In the genomic region with DNA sequence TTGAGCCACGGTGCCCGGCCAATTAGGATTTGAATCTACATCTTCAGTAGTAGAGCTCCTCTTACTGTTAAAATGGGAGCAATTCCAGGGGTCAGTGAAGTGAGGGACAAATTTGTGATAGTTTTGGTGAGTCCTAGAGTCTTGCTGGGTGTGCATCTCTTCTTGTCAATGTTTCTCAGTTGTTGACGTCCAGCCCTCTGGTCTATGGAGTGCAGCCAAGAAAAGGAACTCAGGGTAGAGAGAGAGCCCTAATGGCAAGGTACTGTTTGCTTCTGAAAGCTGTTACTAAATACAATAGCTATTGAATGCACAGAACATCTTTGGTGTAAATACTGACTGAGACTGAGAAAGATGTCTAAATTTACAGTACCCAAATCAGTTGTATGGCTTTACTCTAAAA, we compare ENCODE assay signal across 19 cellular contexts.
DNase-seq lines count a peak whose midpoint lies in the region; ATAC-seq, FAIRE-seq and TF ChIP-seq lines count a peak whose summit lies in the region.
"Had no signal": no experiment of that assay in that cellular context is flagged by ENCODE, and none has a peak within 500 bp of the region (broad histone marks: within the 10 kb centered on the region; RNA-seq: fewer than 3 reads in every experiment).

No MANE protein-coding gene starts in this region.

- no peak overlapping the region for H3K9ac ChIP-seq in HepG2 (ENCODE audit: insufficient read depth, low read depth, low read length)
- no peak overlapping the region for H3K9ac ChIP-seq in astrocyte (ENCODE audit: low read length)

- no peak for TF ChIP-seq CTCF in right lobe of liver (IDR thresholded peaks at IDR 0.05)
- TF ChIP-seq CTCF in HepG2 (CRISPR knock-in tag; IDR thresholded peaks at IDR 0.05), result no peak
- TF ChIP-seq CTCF in astrocyte (IDR thresholded peaks at IDR 0.05; ENCODE audit: insufficient read depth, low read depth, low read length), result no peak

- H3K4me1 ChIP-seq in right lobe of liver, result peaks cover 0 to 28% (median 0%) of the 10 kb centered on the region in 4 donors
- no peaks in the 10 kb centered on the region for H3K4me1 ChIP-seq in HepG2 (ENCODE audit: insufficient read depth, low read length)
- peaks cover 22% of the 10 kb centered on the region for H3K4me1 ChIP-seq in astrocyte (ENCODE audit: insufficient read depth, low read length)

- no peak for TF ChIP-seq EP300 in HepG2 (IDR thresholded peaks at IDR 0.05; ENCODE audit: low read depth in 2 of 2, low read length in 2 of 2)
- TF ChIP-seq EP300 in HepG2 (CRISPR knock-in tag; IDR thresholded peaks at IDR 0.05; ENCODE audit: borderline replicate concordance), result no peak

- no peak overlapping the region for H3K27ac ChIP-seq in right lobe of liver
- no peak overlapping the region for H3K27ac ChIP-seq in HepG2 (ENCODE audit: extremely low read length, insufficient read depth, low read length)
- no peak overlapping the region for H3K27ac ChIP-seq in astrocyte (ENCODE audit: low read depth, low read length)
- H3K27ac ChIP-seq: 22Rv1 had no signal

- H3K27ac Mint-ChIP-seq in astrocyte (ENCODE audit: unreplicated experiment), result no peak overlapping the region
- no peak overlapping the region for H3K27ac Mint-ChIP-seq in activated CD8-positive, alpha-beta T cell treated with anti-CD3 and anti-CD28 coated beads, Interleukin-2, amount 10 ng/mL, durations not matched to agents 7 days and 5 days
- H3K27ac Mint-ChIP-seq: B cell had no signal

- no peak overlapping the region for H3K4me3 Mint-ChIP-seq in astrocyte (ENCODE audit: unreplicated experiment)
- H3K4me3 Mint-ChIP-seq in activated CD8-positive, alpha-beta T cell treated with anti-CD3 and anti-CD28 coated beads, Interleukin-2, amount 10 ng/mL, durations not matched to agents 7 days and 5 days, result no peak overlapping the region
- H3K4me3 Mint-ChIP-seq: B cell had no signal

- H3K27me3 ChIP-seq in right lobe of liver, result no peaks in the 10 kb centered on the region
- H3K27me3 ChIP-seq in HepG2 (ENCODE audit: control insufficient read depth in 1 of 2, insufficient read depth in 2 of 2, low read length in 2 of 2), result no peaks in the 10 kb centered on the region
- no peaks in the 10 kb centered on the region for H3K27me3 ChIP-seq in astrocyte (ENCODE audit: insufficient read depth, low read length)

- H3K4me1 Mint-ChIP-seq in astrocyte (ENCODE audit: low read depth, unreplicated experiment), result peaks cover 21% of the 10 kb centered on the region
- no peaks in the 10 kb centered on the region for H3K4me1 Mint-ChIP-seq in activated CD8-positive, alpha-beta T cell treated with anti-CD3 and anti-CD28 coated beads, Interleukin-2, amount 10 ng/mL, durations not matched to agents 7 days and 5 days (ENCODE audit: low read depth)
- H3K4me1 Mint-ChIP-seq: B cell had no signal

- TF ChIP-seq POLR2A in right lobe of liver (IDR thresholded peaks at IDR 0.05) (no peak), HepG2 (IDR thresholded peaks at IDR 0.05; ENCODE audit: insufficient read depth in 1 of 2, low read depth in 2 of 2, low read length in 2 of 2) (no peak)

- H3K36me3 Mint-ChIP-seq in astrocyte (ENCODE audit: low read depth, unreplicated experiment), result no peaks in the 10 kb centered on the region
- no peaks in the 10 kb centered on the region for H3K36me3 Mint-ChIP-seq in activated CD8-positive, alpha-beta T cell treated with anti-CD3 and anti-CD28 coated beads, Interleukin-2, amount 10 ng/mL, durations not matched to agents 7 days and 5 days (ENCODE audit: low read depth)

- POLR2A ChIA-PET in HepG2 (lab: Yijun Ruan, JAX), result no interaction called here
- POLR2A ChIA-PET in activated CD8-positive, alpha-beta T cell treated with anti-CD3 and anti-CD28 coated beads, Interleukin-2, amount 10 ng/mL, durations not matched to agents 7 days and 5 days (lab: Charles Lee), result no interaction called here

- FAIRE-seq in HepG2 (lab: Jason Lieb, UNC), result no peak
- FAIRE-seq in astrocyte (lab: Jason Lieb, UNC), result peak; percentile 23
- FAIRE-seq: K562 had no signal

- H3K36me3 ChIP-seq in right lobe of liver (no peaks in the 10 kb centered on the region), HepG2 (replicated peaks in 1 of 2; ENCODE audit: control insufficient read depth in 1 of 2, insufficient read depth in 2 of 2, low read length in 2 of 2) (no peaks in the 10 kb centered on the region), astrocyte (ENCODE audit: insufficient read depth, low read length) (no peaks in the 10 kb centered on the region)

- H3K27me3 Mint-ChIP-seq in astrocyte (ENCODE audit: low read depth, unreplicated experiment), result peaks cover 4% of the 10 kb centered on the region
- H3K27me3 Mint-ChIP-seq in activated CD8-positive, alpha-beta T cell treated with anti-CD3 and anti-CD28 coated beads, Interleukin-2, amount 10 ng/mL, durations not matched to agents 7 days and 5 days (ENCODE audit: low read depth), result no peaks in the 10 kb centered on the region
- H3K27me3 Mint-ChIP-seq: B cell had no signal

- intact Hi-C loops in right lobe of liver (cut with DNase I), result no loop called here
- intact Hi-C loops in HepG2 (cut with micrococcal nuclease; ENCODE audit: unreplicated experiment), result no loop called here

- CTCF ChIA-PET in HepG2 (lab: Yijun Ruan, JAX; ENCODE audit: low intra/inter-chr PET ratio, low total read pairs), result no interaction called here
- CTCF ChIA-PET in activated CD8-positive, alpha-beta T cell treated with anti-CD3 and anti-CD28 coated beads, Interleukin-2, amount 10 ng/mL, durations not matched to agents 7 days and 5 days (lab: Charles Lee), result no interaction called here

- H3K4me3 ChIP-seq in right lobe of liver (no peak overlapping the region), HepG2 (replicated peaks in 1 of 3; ENCODE audit: insufficient read depth in 1 of 3, low read depth in 2 of 3, low read length in 3 of 3) (no peak overlapping the region), astrocyte (ENCODE audit: insufficient read depth, low read depth, low read length) (no peak overlapping the region)
- H3K4me3 ChIP-seq: K562 had no signal

- DNase-seq in right lobe of liver (no peak), HepG2 (ENCODE audit: low spot score) (no peak), astrocyte (ENCODE audit: low read depth) (no peak), medulla oblongata (ENCODE audit: extremely low spot score) (peak; percentile 47)
- DNase-seq in effector CD4-positive, alpha-beta T cell, result no peak
- DNase-seq in activated CD8-positive, alpha-beta T cell treated with anti-CD3 and anti-CD28 coated beads, Interleukin-2, amount 10 ng/mL, durations not matched to agents 7 days and 5 days, result no peak
- no peak for DNase-seq in stimulated activated CD4-positive, alpha-beta T cell treated with anti-CD3 and anti-CD28 coated beads, Interleukin-2, amount 100 ng/mL, for 48 hours
- DNase-seq: DMS79 treated with DMSO at 0.1 percent for 48 hours, H7, NCI-H1436, NCI-H1930, NCI-H226, NCI-H524 had no signal

- no peaks in the 10 kb centered on the region for H3K9me3 Mint-ChIP-seq in astrocyte (ENCODE audit: unreplicated experiment)
- H3K9me3 Mint-ChIP-seq in activated CD8-positive, alpha-beta T cell treated with anti-CD3 and anti-CD28 coated beads, Interleukin-2, amount 10 ng/mL, durations not matched to agents 7 days and 5 days (ENCODE audit: insufficient read depth), result no peaks in the 10 kb centered on the region

- in situ Hi-C loops in HepG2 (cut with HindIII; ENCODE audit: extremely low pct_ligation_motif_present, low pct_unique_long_range_greater_than_20kb), result no loop called here

- H3K9me3 ChIP-seq in right lobe of liver, result no peaks in the 10 kb centered on the region
- H3K9me3 ChIP-seq in HepG2 (ENCODE audit: low read length), result no peaks in the 10 kb centered on the region
- H3K9me3 ChIP-seq in astrocyte (ENCODE audit: insufficient read depth, low read depth, low read length), result no peaks in the 10 kb centered on the region

- WGBS in right lobe of liver (ENCODE audit: insufficient coverage, low coverage, low lambda C conversion rate, missing lambda C conversion rate), result 44% methylated on average over 2 of the region's 3 CpGs
- 20% methylated on average over 3 of the region's 3 CpGs for WGBS in HepG2 (ENCODE audit: low lambda C conversion rate)

- TF ChIP-seq RAD21 in HepG2 (CRISPR knock-in tag; IDR thresholded peaks at IDR 0.05), result no peak

- H3K79me2 ChIP-seq in HepG2 (ENCODE audit: insufficient read depth, low read length), result no peaks in the 10 kb centered on the region
- no peaks in the 10 kb centered on the region for H3K79me2 ChIP-seq in astrocyte (ENCODE audit: insufficient read depth, low read length)

- no TSS peak for BruUV-seq in HepG2 (replicated peaks; lab: Mats Ljungman, UMichigan)

- H2AFZ ChIP-seq in HepG2 (ENCODE audit: low read length) (no peak overlapping the region), astrocyte (ENCODE audit: low read depth, low read length) (no peak overlapping the region)

- ATAC-seq in right lobe of liver (peak; percentile 58 to 78 (median 70)), HepG2 (no peak), HG03045 (IDR thresholded peaks at IDR 0.05; ENCODE audit: unreplicated experiment) (no peak)
- ATAC-seq in activated CD8-positive, alpha-beta T cell treated with anti-CD3 and anti-CD28 coated beads, Interleukin-2, amount 10 ng/mL, durations not matched to agents 7 days and 5 days, result no peak
- ATAC-seq: K562, Panc1, Right ventricle myocardium inferior had no signal

- H3K4me2 ChIP-seq in HepG2 (ENCODE audit: low read depth, low read length) (no peak overlapping the region), astrocyte (ENCODE audit: low read length) (no peak overlapping the region)

- H4K20me1 ChIP-seq in HepG2 (ENCODE audit: insufficient read depth, low read length) (no peaks in the 10 kb centered on the region), astrocyte (ENCODE audit: insufficient read depth, low read length) (no peaks in the 10 kb centered on the region)

TF ChIP-seq in HepG2, 621 proteins besides CTCF, POLR2A, EP300 and RAD21:
- TF ChIP-seq, protein P1, sequence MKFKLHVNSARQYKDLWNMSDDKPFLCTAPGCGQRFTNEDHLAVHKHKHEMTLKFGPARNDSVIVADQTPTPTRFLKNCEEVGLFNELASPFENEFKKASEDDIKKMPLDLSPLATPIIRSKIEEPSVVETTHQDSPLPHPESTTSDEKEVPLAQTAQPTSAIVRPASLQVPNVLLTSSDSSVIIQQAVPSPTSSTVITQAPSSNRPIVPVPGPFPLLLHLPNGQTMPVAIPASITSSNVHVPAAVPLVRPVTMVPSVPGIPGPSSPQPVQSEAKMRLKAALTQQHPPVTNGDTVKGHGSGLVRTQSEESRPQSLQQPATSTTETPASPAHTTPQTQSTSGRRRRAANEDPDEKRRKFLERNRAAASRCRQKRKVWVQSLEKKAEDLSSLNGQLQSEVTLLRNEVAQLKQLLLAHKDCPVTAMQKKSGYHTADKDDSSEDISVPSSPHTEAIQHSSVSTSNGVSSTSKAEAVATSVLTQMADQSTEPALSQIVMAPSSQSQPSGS (CRISPR knock-in tag; IDR thresholded peaks at IDR 0.05), result no peak
- TF ChIP-seq ZNF317 (CRISPR knock-in tag; IDR thresholded peaks at IDR 0.05) (no peak), ZNF567 (CRISPR knock-in tag; IDR thresholded peaks at IDR 0.05; ENCODE audit: borderline replicate concordance) (no peak), JUNB (CRISPR knock-in tag; IDR thresholded peaks at IDR 0.05; ENCODE audit: borderline replicate concordance) (no peak), ZNF839 (CRISPR knock-in tag; IDR thresholded peaks at IDR 0.05; ENCODE audit: borderline replicate concordance) (no peak)
TF ChIP-seq in HepG2: peak in this region for 0.

Comparison
In these comparisons a context has a peak if more than half of its experiments do, and no peak if none do; other contexts are left out.
1. ATAC-seq: peak in right lobe of liver (4 of 4); none in HepG2 (single experiment), HG03045 (single experiment) and activated CD8-positive, alpha-beta T cell treated with anti-CD3 and anti-CD28 coated beads, Interleukin-2, amount 10 ng/mL, durations not matched to agents 7 days and 5 days (single experiment).